3 cellular contexts compared by ENCODE assay signal in the genomic region with DNA sequence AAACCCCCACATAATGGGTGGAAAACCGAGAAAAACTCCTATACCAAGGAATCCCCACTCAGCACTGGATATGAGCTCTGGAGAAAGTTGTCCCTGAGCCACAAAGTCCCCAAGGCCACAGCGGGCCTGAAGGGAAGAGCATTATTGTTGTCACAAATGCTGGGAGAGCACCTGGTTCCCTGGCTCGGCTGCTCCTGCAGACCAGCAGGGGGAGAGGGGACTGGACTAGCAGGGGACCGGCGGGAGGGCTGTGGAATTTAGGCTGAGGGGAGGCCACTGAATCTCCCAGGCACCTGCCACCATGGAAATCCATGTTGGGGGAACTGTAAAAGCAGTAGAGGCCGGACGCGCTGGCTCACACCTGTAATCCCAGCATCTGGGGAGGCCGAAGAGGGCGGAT.
TF ChIP-seq lines count a peak whose summit lies in the region.

No MANE protein-coding gene starts in this region.

TF ChIP-seq in SK-N-SH, 30 proteins besides CTCF, POLR2A, EP300 and RAD21 (continued from another document):
- TF ChIP-seq TEAD4 (IDR thresholded peaks at IDR 0.05; ENCODE audit: borderline replicate concordance, insufficient read depth) (no peak), NFIC (IDR thresholded peaks at IDR 0.05; ENCODE audit: borderline replicate concordance) (no peak), RFX5 (IDR thresholded peaks at IDR 0.05; ENCODE audit: low read length) (no peak), FOXJ3 (CRISPR knock-in tag; IDR thresholded peaks at IDR 0.05) (no peak)
- TF ChIP-seq, protein P1, sequence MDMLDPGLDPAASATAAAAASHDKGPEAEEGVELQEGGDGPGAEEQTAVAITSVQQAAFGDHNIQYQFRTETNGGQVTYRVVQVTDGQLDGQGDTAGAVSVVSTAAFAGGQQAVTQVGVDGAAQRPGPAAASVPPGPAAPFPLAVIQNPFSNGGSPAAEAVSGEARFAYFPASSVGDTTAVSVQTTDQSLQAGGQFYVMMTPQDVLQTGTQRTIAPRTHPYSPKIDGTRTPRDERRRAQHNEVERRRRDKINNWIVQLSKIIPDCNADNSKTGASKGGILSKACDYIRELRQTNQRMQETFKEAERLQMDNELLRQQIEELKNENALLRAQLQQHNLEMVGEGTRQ (IDR thresholded peaks at IDR 0.05; ENCODE audit: borderline replicate concordance, low read depth, low read length): no peak

TF ChIP-seq in SK-N-SH treated with all-trans-retinoic acid at 6 μM for 48 hours, 23 proteins besides CTCF, POLR2A, EP300 and RAD21 (continued from another document):
- no peak for TF ChIP-seq CSDC2 (CRISPR knock-in tag; IDR thresholded peaks at IDR 0.05)
- TF ChIP-seq, protein P2, sequence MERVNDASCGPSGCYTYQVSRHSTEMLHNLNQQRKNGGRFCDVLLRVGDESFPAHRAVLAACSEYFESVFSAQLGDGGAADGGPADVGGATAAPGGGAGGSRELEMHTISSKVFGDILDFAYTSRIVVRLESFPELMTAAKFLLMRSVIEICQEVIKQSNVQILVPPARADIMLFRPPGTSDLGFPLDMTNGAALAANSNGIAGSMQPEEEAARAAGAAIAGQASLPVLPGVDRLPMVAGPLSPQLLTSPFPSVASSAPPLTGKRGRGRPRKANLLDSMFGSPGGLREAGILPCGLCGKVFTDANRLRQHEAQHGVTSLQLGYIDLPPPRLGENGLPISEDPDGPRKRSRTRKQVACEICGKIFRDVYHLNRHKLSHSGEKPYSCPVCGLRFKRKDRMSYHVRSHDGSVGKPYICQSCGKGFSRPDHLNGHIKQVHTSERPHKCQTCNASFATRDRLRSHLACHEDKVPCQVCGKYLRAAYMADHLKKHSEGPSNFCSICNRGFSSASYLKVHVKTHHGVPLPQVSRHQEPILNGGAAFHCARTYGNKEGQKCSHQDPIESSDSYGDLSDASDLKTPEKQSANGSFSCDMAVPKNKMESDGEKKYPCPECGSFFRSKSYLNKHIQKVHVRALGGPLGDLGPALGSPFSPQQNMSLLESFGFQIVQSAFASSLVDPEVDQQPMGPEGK (CRISPR knock-in tag; IDR thresholded peaks at IDR 0.05; ENCODE audit: borderline replicate concordance): no peak
- no peak for TF ChIP-seq PPARA (CRISPR knock-in tag; IDR thresholded peaks at IDR 0.05; ENCODE audit: borderline replicate concordance)
- no peak for TF ChIP-seq ZFP3 (CRISPR knock-in tag; IDR thresholded peaks at IDR 0.05)
- TF ChIP-seq ZNF565 (CRISPR knock-in tag; conservative IDR thresholded peaks at IDR 0.05; ENCODE audit: low read depth): no peak
- TF ChIP-seq ZNF70 (CRISPR knock-in tag; IDR thresholded peaks at IDR 0.05): no peak
- TF ChIP-seq ZFP30 (CRISPR knock-in tag; IDR thresholded peaks at IDR 0.05): no peak
- no peak for TF ChIP-seq BACH2 (CRISPR knock-in tag; IDR thresholded peaks at IDR 0.05; ENCODE audit: borderline replicate concordance)
- TF ChIP-seq, protein P3, sequence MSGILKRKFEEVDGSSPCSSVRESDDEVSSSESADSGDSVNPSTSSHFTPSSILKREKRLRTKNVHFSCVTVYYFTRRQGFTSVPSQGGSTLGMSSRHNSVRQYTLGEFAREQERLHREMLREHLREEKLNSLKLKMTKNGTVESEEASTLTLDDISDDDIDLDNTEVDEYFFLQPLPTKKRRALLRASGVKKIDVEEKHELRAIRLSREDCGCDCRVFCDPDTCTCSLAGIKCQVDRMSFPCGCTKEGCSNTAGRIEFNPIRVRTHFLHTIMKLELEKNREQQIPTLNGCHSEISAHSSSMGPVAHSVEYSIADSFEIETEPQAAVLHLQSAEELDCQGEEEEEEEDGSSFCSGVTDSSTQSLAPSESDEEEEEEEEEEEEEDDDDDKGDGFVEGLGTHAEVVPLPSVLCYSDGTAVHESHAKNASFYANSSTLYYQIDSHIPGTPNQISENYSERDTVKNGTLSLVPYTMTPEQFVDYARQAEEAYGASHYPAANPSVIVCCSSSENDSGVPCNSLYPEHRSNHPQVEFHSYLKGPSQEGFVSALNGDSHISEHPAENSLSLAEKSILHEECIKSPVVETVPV (CRISPR knock-in tag; IDR thresholded peaks at IDR 0.05): no peak
- no peak for TF ChIP-seq RARB (CRISPR knock-in tag; IDR thresholded peaks at IDR 0.05)
- TF ChIP-seq TCF4 (CRISPR knock-in tag; IDR thresholded peaks at IDR 0.05; ENCODE audit: borderline replicate concordance): no peak

TF ChIP-seq in WTC11, 78 proteins besides CTCF, POLR2A, EP300 and RAD21:
- TF ChIP-seq, protein P4, sequence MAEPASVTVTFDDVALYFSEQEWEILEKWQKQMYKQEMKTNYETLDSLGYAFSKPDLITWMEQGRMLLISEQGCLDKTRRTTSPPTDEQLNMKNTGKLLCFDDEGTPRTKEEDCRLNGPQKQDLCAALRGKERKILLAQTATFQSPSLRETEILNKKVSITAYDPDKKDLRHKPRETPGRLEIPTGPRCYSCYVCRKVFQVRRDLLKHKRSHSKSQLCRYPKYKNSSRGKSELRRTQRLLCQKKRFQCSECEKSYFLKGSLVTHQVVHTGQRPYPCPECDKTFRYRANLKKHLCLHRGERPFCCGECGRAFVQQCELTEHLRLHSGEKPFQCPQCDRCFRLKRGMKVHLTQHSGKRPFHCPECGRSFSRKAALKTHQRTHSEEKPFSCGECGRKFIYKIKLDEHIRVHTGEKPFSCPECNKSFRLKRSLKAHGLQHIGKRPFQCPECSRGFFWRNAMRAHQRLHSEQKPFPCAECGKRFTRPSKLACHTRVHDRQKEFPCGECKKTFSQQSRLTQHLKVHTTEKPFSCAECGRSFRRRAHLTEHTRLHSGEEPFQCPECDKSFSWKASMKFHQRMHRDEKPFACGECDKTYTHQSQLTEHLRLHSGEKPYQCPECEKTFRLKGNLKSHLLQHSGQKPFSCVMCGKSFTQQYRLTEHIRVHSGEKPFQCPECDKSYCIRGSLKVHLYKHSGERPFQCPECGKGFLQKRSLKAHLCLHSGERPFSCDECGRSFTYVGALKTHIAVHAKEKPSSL (CRISPR knock-in tag; conservative IDR thresholded peaks at IDR 0.05): no peak
- no peak for TF ChIP-seq GRHL2 (CRISPR knock-in tag; IDR thresholded peaks at IDR 0.05; ENCODE audit: insufficient replicate concordance, severe bottlenecking)
- TF ChIP-seq HMGA2 (CRISPR knock-in tag; IDR thresholded peaks at IDR 0.05): no peak
- TF ChIP-seq, protein P1 (CRISPR knock-in tag; IDR thresholded peaks at IDR 0.05): no peak
- TF ChIP-seq ZNF317 (CRISPR knock-in tag; IDR thresholded peaks at IDR 0.05; ENCODE audit: borderline replicate concordance, low read depth): no peak
- TF ChIP-seq, protein P5, sequence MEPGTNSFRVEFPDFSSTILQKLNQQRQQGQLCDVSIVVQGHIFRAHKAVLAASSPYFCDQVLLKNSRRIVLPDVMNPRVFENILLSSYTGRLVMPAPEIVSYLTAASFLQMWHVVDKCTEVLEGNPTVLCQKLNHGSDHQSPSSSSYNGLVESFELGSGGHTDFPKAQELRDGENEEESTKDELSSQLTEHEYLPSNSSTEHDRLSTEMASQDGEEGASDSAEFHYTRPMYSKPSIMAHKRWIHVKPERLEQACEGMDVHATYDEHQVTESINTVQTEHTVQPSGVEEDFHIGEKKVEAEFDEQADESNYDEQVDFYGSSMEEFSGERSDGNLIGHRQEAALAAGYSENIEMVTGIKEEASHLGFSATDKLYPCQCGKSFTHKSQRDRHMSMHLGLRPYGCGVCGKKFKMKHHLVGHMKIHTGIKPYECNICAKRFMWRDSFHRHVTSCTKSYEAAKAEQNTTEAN (CRISPR knock-in tag; IDR thresholded peaks at IDR 0.05): no peak
- TF ChIP-seq, protein P6, sequence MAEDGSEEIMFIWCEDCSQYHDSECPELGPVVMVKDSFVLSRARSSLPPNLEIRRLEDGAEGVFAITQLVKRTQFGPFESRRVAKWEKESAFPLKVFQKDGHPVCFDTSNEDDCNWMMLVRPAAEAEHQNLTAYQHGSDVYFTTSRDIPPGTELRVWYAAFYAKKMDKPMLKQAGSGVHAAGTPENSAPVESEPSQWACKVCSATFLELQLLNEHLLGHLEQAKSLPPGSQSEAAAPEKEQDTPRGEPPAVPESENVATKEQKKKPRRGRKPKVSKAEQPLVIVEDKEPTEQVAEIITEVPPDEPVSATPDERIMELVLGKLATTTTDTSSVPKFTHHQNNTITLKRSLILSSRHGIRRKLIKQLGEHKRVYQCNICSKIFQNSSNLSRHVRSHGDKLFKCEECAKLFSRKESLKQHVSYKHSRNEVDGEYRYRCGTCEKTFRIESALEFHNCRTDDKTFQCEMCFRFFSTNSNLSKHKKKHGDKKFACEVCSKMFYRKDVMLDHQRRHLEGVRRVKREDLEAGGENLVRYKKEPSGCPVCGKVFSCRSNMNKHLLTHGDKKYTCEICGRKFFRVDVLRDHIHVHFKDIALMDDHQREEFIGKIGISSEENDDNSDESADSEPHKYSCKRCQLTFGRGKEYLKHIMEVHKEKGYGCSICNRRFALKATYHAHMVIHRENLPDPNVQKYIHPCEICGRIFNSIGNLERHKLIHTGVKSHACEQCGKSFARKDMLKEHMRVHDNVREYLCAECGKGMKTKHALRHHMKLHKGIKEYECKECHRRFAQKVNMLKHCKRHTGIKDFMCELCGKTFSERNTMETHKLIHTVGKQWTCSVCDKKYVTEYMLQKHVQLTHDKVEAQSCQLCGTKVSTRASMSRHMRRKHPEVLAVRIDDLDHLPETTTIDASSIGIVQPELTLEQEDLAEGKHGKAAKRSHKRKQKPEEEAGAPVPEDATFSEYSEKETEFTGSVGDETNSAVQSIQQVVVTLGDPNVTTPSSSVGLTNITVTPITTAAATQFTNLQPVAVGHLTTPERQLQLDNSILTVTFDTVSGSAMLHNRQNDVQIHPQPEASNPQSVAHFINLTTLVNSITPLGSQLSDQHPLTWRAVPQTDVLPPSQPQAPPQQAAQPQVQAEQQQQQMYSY (CRISPR knock-in tag; IDR thresholded peaks at IDR 0.05): no peak
